ENCODE assay signal across 1 cellular context in genomic region chr14:58712357-58712756, GRCh38.
TF ChIP-seq lines count a peak whose summit lies in the region.

No MANE protein-coding gene starts in this region.

TF ChIP-seq in K562, 482 proteins besides CTCF, POLR2A, EP300 and RAD21 (continued from another document):
- TF ChIP-seq SAFB2 (IDR thresholded peaks at IDR 0.05; ENCODE audit: borderline replicate concordance, low read depth, low read length, severe bottlenecking): no peak
- no peak for TF ChIP-seq FOXO4 (CRISPR knock-in tag; IDR thresholded peaks at IDR 0.05)
- TF ChIP-seq JUNB (CRISPR knock-in tag; conservative IDR thresholded peaks at IDR 0.05): no peak
